ENCODE assay signal across 1 cellular context in the genomic region with DNA sequence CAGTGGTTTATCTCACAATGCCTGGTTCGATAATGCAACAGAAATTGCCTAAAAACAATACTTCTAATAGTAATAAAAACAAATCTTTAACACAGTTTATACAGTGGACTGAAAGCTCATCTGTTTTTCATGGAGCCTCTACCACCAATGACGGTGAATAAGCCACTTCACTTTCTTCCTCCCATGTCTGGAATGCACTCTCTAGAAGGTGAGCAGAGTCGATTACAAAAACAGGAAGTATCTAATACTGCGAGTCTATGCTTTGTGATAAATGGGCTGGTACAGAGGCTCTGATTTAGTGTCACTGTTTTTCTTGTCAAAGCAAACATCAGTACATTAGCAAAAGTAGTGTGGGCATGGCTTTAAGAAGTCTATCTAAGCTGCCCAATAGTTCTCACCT.
TF ChIP-seq lines count a peak whose summit lies in the region.

No MANE protein-coding gene starts in this region.

TF ChIP-seq in WTC11, 78 proteins besides CTCF, POLR2A, EP300 and RAD21 (continued from another document):
- TF ChIP-seq, protein P1, sequence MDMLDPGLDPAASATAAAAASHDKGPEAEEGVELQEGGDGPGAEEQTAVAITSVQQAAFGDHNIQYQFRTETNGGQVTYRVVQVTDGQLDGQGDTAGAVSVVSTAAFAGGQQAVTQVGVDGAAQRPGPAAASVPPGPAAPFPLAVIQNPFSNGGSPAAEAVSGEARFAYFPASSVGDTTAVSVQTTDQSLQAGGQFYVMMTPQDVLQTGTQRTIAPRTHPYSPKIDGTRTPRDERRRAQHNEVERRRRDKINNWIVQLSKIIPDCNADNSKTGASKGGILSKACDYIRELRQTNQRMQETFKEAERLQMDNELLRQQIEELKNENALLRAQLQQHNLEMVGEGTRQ (CRISPR knock-in tag; IDR thresholded peaks at IDR 0.05): no peak
- TF ChIP-seq, protein P2, sequence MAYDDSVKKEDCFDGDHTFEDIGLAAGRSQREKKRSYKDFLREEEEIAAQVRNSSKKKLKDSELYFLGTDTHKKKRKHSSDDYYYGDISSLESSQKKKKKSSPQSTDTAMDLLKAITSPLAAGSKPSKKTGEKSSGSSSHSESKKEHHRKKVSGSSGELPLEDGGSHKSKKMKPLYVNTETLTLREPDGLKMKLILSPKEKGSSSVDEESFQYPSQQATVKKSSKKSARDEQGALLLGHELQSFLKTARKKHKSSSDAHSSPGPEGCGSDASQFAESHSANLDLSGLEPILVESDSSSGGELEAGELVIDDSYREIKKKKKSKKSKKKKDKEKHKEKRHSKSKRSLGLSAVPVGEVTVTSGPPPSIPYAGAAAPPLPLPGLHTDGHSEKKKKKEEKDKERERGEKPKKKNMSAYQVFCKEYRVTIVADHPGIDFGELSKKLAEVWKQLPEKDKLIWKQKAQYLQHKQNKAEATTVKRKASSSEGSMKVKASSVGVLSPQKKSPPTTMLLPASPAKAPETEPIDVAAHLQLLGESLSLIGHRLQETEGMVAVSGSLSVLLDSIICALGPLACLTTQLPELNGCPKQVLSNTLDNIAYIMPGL (CRISPR knock-in tag; IDR thresholded peaks at IDR 0.05): no peak
- TF ChIP-seq, protein P3, sequence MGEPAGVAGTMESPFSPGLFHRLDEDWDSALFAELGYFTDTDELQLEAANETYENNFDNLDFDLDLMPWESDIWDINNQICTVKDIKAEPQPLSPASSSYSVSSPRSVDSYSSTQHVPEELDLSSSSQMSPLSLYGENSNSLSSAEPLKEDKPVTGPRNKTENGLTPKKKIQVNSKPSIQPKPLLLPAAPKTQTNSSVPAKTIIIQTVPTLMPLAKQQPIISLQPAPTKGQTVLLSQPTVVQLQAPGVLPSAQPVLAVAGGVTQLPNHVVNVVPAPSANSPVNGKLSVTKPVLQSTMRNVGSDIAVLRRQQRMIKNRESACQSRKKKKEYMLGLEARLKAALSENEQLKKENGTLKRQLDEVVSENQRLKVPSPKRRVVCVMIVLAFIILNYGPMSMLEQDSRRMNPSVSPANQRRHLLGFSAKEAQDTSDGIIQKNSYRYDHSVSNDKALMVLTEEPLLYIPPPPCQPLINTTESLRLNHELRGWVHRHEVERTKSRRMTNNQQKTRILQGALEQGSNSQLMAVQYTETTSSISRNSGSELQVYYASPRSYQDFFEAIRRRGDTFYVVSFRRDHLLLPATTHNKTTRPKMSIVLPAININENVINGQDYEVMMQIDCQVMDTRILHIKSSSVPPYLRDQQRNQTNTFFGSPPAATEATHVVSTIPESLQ (CRISPR knock-in tag; IDR thresholded peaks at IDR 0.05): no peak
- no peak for TF ChIP-seq ESRRA (CRISPR knock-in tag; IDR thresholded peaks at IDR 0.05; ENCODE audit: borderline replicate concordance)
- no peak for TF ChIP-seq GRHL2 (CRISPR knock-in tag; IDR thresholded peaks at IDR 0.05; ENCODE audit: insufficient replicate concordance, severe bottlenecking)
- TF ChIP-seq ETV6 (CRISPR knock-in tag; IDR thresholded peaks at IDR 0.05): no peak
